24 cellular contexts compared by ENCODE assay signal in the genomic region with DNA sequence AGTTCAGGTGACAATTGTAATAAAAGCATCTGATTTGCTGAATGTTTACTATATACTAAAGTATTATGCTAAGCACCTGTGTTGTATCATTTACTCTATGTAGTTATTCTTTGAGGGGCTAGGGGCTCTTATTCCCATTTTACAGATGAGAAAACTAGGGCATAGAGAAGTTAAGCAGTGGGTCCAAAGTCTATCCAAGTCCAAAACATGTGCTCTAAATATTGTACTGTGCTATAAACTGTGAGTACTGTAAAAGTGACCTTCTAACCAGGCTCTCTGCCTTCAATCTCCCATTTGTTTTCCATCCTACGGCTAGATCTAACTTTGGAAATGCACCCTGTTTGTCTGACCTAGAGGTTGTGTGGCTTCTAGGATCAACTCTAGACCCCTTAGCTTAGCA. TPM values are rescaled to one million over a fixed set of nuclear protein-coding genes. Genes with fewer than 3 reads are reported as not detected.
"Had no signal": no experiment of that assay in that cellular context is flagged by ENCODE, and none has a peak within 500 bp of the region (broad histone marks: within the 10 kb centered on the region; RNA-seq: fewer than 3 reads in every experiment).

No MANE protein-coding gene starts in this region.

- H3K9me3 ChIP-seq: adrenal gland, breast epithelium, esophagus squamous epithelium, ovary, thoracic aorta had no signal

- H3K27ac Mint-ChIP-seq: activated CD4-positive, alpha-beta memory T cell treated with anti-CD3 and anti-CD28 coated beads for 36 hours; activated naive CD4-positive, alpha-beta T cell treated with anti-CD3 and anti-CD28 coated beads, Interleukin-2, amount 50 U/mL, for 72 hours; activated T-helper 1 cell treated with anti-CD3 and anti-CD28 coated beads, Interleukin-12 subunit alpha, Interleukin-12 subunit beta, Interleukin-2, Interleukin-4 antibody, amounts not matched to agents 30 ng/mL and 10 ng/mL and 1 ng/mL, durations not matched to agents 14 hours and 24 hours and 36 hours; dendritic cell treated with granulocyte-macrophage colony-stimulating factor and Interleukin-4, amounts not matched to agents 40 ng/mL and 50 ng/mL, for 4 days; immature natural killer cell; neural progenitor cell; stimulated activated effector memory CD8-positive, alpha-beta T cell treated with anti-CD3 and anti-CD28 coated beads, Interleukin-12 subunit alpha, Interleukin-12 subunit beta, amount 100 ng/mL, for 72 hours had no signal

- H3K27ac ChIP-seq: heart right ventricle, neural progenitor cell, ovary, thoracic aorta had no signal

- H3K36me3 Mint-ChIP-seq: stimulated activated effector memory CD8-positive, alpha-beta T cell treated with anti-CD3 and anti-CD28 coated beads, Interleukin-12 subunit alpha, Interleukin-12 subunit beta, amount 100 ng/mL, for 72 hours had no signal

- DNase-seq: activated CD4-positive, alpha-beta memory T cell treated with anti-CD3 and anti-CD28 coated beads for 36 hours; activated CD4-positive, alpha-beta T cell treated with anti-CD3 and anti-CD28 coated beads for 4 hours; activated gamma-delta T cell treated with Interleukin-2 at 50 U/mL for 16 hours; activated T-cell treated with anti-CD3 and anti-CD28 coated beads for 4 hours; adrenal gland; cerebellar nuclear complex; effector memory CD4-positive, alpha-beta T cell; esophagus squamous epithelium; heart right ventricle; immature natural killer cell; kidney glomerular epithelial cell; mesendoderm; ovary; stimulated activated CD4-positive, alpha-beta T cell treated with anti-CD3 and anti-CD28 coated beads, Interleukin-4, amount 100 ng/mL, for 24 hours; SW 1271 had no signal

- H3K4me3 ChIP-seq: adrenal gland, breast epithelium, esophagus squamous epithelium, heart right ventricle, neural progenitor cell, ovary, thoracic aorta had no signal

- H3K4me1 ChIP-seq: neural progenitor cell had no signal

- H3K36me3 ChIP-seq: adrenal gland, breast epithelium, ovary, thoracic aorta had no signal

- ATAC-seq: activated naive CD4-positive, alpha-beta T cell treated with anti-CD3 and anti-CD28 coated beads, Interleukin-2, amount 50 U/mL, for 72 hours; heart right ventricle; sciatic nerve; stimulated activated effector memory CD8-positive, alpha-beta T cell treated with anti-CD3 and anti-CD28 coated beads, Interleukin-12 subunit alpha, Interleukin-12 subunit beta, amount 100 ng/mL, for 72 hours had no signal

- H3K4me3 Mint-ChIP-seq: activated CD4-positive, alpha-beta memory T cell treated with anti-CD3 and anti-CD28 coated beads for 36 hours; activated T-helper 1 cell treated with anti-CD3 and anti-CD28 coated beads, Interleukin-12 subunit alpha, Interleukin-12 subunit beta, Interleukin-2, Interleukin-4 antibody, amounts not matched to agents 30 ng/mL and 10 ng/mL and 1 ng/mL, durations not matched to agents 14 hours and 24 hours and 36 hours; dendritic cell treated with granulocyte-macrophage colony-stimulating factor and Interleukin-4, amounts not matched to agents 40 ng/mL and 50 ng/mL, for 4 days; immature natural killer cell; neural progenitor cell; stimulated activated effector memory CD8-positive, alpha-beta T cell treated with anti-CD3 and anti-CD28 coated beads, Interleukin-12 subunit alpha, Interleukin-12 subunit beta, amount 100 ng/mL, for 72 hours had no signal

- H3K27me3 ChIP-seq: adrenal gland, breast epithelium, esophagus squamous epithelium, heart right ventricle, neural progenitor cell, ovary had no signal

- H3K27me3 Mint-ChIP-seq: activated CD4-positive, alpha-beta memory T cell treated with anti-CD3 and anti-CD28 coated beads for 36 hours; dendritic cell treated with granulocyte-macrophage colony-stimulating factor and Interleukin-4, amounts not matched to agents 40 ng/mL and 50 ng/mL, for 4 days had no signal

- H3K9me3 Mint-ChIP-seq: activated CD4-positive, alpha-beta memory T cell treated with anti-CD3 and anti-CD28 coated beads for 36 hours; activated naive CD4-positive, alpha-beta T cell treated with anti-CD3 and anti-CD28 coated beads, Interleukin-2, amount 50 U/mL, for 72 hours; activated T-helper 1 cell treated with anti-CD3 and anti-CD28 coated beads, Interleukin-12 subunit alpha, Interleukin-12 subunit beta, Interleukin-2, Interleukin-4 antibody, amounts not matched to agents 30 ng/mL and 10 ng/mL and 1 ng/mL, durations not matched to agents 14 hours and 24 hours and 36 hours; dendritic cell treated with granulocyte-macrophage colony-stimulating factor and Interleukin-4, amounts not matched to agents 40 ng/mL and 50 ng/mL, for 4 days; immature natural killer cell; stimulated activated effector memory CD8-positive, alpha-beta T cell treated with anti-CD3 and anti-CD28 coated beads, Interleukin-12 subunit alpha, Interleukin-12 subunit beta, amount 100 ng/mL, for 72 hours had no signal

RNA-seq across cellular contexts. Expression of gene ACVRL1, which starts 53.2 kb away (rescaled TPM):
- total RNA-seq: activated CD4-positive, alpha-beta memory T cell treated with anti-CD3 and anti-CD28 coated beads for 36 hours; activated naive CD4-positive, alpha-beta T cell treated with anti-CD3 and anti-CD28 coated beads, Interleukin-2, amount 50 U/mL, for 72 hours; activated T-helper 1 cell treated with anti-CD3 and anti-CD28 coated beads, Interleukin-12 subunit alpha, Interleukin-12 subunit beta, Interleukin-2, Interleukin-4 antibody, amounts not matched to agents 30 ng/mL and 10 ng/mL and 1 ng/mL, durations not matched to agents 14 hours and 24 hours and 36 hours; T-helper 2 cell treated with Interferon-gamma antibody and Interleukin-4, amounts not matched to agents 100 ng/mL and 5 ng/mL, for 36 hours had no signal
